12 cellular contexts compared by ENCODE assay signal in the genomic region with DNA sequence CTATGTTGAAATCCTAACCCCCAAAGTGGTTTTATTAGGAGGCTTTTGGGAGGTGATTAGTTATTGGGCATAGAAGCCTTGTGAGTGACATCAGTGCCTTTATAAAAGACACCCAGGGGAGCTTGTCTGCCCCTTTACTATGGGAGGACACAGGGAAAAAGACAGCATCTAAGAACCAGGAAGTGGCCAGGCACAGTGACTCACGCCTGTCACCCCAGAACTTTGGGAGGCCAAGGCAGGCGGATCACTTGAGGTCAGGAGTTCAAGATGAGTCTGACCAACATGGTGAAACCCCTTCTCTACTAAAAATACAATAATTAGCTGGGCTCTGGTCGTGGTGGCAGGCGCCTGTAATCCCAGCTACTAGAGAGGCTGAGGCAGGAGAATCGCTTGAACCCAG. TPM values are rescaled to one million over a fixed set of nuclear protein-coding genes. Genes with fewer than 3 reads are reported as not detected.
A peak's percentile ranks its signal among the peaks of the same experiment; 100 is the strongest.
DNase-seq lines count a peak whose midpoint lies in the region; ATAC-seq, FAIRE-seq and TF ChIP-seq lines count a peak whose summit lies in the region.
"Not testable (repeated sequence)": the region's sequence is repeated elsewhere in the genome, so short reads cannot be mapped to it uniquely, and the experiment has no call there.
"Had no signal": no experiment of that assay in that cellular context is flagged by ENCODE, and none has a peak within 500 bp of the region (broad histone marks: within the 10 kb centered on the region; RNA-seq: fewer than 3 reads in every experiment).

No MANE protein-coding gene starts in this region.

- H3K4me1 ChIP-seq in ACC112 (ENCODE audit: control insufficient read depth, insufficient read depth, low read length, unreplicated experiment): not testable (repeated sequence)

- FAIRE-seq in GM18507 (lab: Jason Lieb, UNC): peak; percentile 73

- H3K9me3 Mint-ChIP-seq in activated CD8-positive, alpha-beta T cell treated with anti-CD3 and anti-CD28 coated beads for 36 hours: not testable (repeated sequence)

- not testable (repeated sequence) for TF ChIP-seq CTCF in activated CD8-positive, alpha-beta T cell treated with anti-CD3 and anti-CD28 coated beads for 36 hours (IDR thresholded peaks at IDR 0.05)

- H3K4me3 ChIP-seq in ACC112 (ENCODE audit: low read depth, low read length); MG63: not testable (repeated sequence)

- peak; percentile 92 for ATAC-seq in activated CD8-positive, alpha-beta T cell treated with anti-CD3 and anti-CD28 coated beads for 36 hours

- POLR2A ChIA-PET in activated CD8-positive, alpha-beta T cell treated with anti-CD3 and anti-CD28 coated beads for 36 hours (lab: Charles Lee): not testable (repeated sequence)

- intact Hi-C loops in activated CD8-positive, alpha-beta T cell treated with anti-CD3 and anti-CD28 coated beads for 36 hours (cut with micrococcal nuclease): not testable (repeated sequence)

- H3K36me3 Mint-ChIP-seq in activated CD8-positive, alpha-beta T cell treated with anti-CD3 and anti-CD28 coated beads for 36 hours (ENCODE audit: low read depth): peaks cover 23% of the 10 kb centered on the region

- H3K9me3 ChIP-seq in MG63: not testable (repeated sequence)

- H3K4me1 Mint-ChIP-seq in activated CD8-positive, alpha-beta T cell treated with anti-CD3 and anti-CD28 coated beads for 36 hours (ENCODE audit: low read depth): peaks cover 12% of the 10 kb centered on the region

- H3K4me3 Mint-ChIP-seq in activated CD8-positive, alpha-beta T cell treated with anti-CD3 and anti-CD28 coated beads for 36 hours: not testable (repeated sequence)

- peak overlapping the region; percentile 55; the same call in 1 of the 2 replicates for H3K27ac ChIP-seq in ACC112 (ENCODE audit: low read depth, low read length)

- not testable (repeated sequence) for DNase-seq in GM18507 (ENCODE audit: extremely low spot score, insufficient read length, low read depth)
- peak; percentile 13 for DNase-seq in MG63
- peak; percentile 90 for DNase-seq in T1000 (lab: John Stamatoyannopoulos, UW)
- peak; percentile 76 for DNase-seq in activated CD8-positive, alpha-beta T cell treated with anti-CD3 and anti-CD28 coated beads for 36 hours
- peak; percentile 24 for DNase-seq in amniotic epithelial cell (ENCODE audit: low read depth)
- peak; percentile 64 for DNase-seq in kidney tubule cell (ENCODE audit: low spot score)
- peak; percentile 58 for DNase-seq in stimulated activated CD8-positive, alpha-beta memory T cell treated with anti-CD3 and anti-CD28 coated beads, Interleukin-4, amount 100 ng/mL, for 48 hours

- H3K36me3 ChIP-seq in ACC112 (ENCODE audit: insufficient read depth, low read length): not testable (repeated sequence)
- peaks cover 16% of the 10 kb centered on the region for H3K36me3 ChIP-seq in MG63

- H2AFZ ChIP-seq in ACC112 (ENCODE audit: low read length, unreplicated experiment): not testable (repeated sequence)

- H3K79me2 ChIP-seq in ACC112 (ENCODE audit: control insufficient read depth, insufficient read depth, low read length, unreplicated experiment): not testable (repeated sequence)

- peak overlapping the region; percentile 20 for H3K27ac Mint-ChIP-seq in activated CD8-positive, alpha-beta T cell treated with anti-CD3 and anti-CD28 coated beads for 36 hours

- H3K27me3 Mint-ChIP-seq in activated CD8-positive, alpha-beta T cell treated with anti-CD3 and anti-CD28 coated beads for 36 hours: not testable (repeated sequence)

- CTCF ChIA-PET in activated CD8-positive, alpha-beta T cell treated with anti-CD3 and anti-CD28 coated beads for 36 hours (lab: Charles Lee): not testable (repeated sequence)

- H3K27me3 ChIP-seq in ACC112 (ENCODE audit: insufficient read depth, low read length); MG63: not testable (repeated sequence)

RNA-seq across cellular contexts. Expression of gene DCLRE1C, which starts 14.9 kb away (rescaled TPM):
- total RNA-seq in MG63 (2014; rRNA removed; shearing (Covaris generic); ENCODE audit: low replicate concordance): 5.8 and 8.5 TPM in 2 replicates
- total RNA-seq in activated CD8-positive, alpha-beta T cell treated with anti-CD3 and anti-CD28 coated beads for 36 hours: 10 to 100 TPM; 15.0 to 17.5 TPM

RNA-seq across cellular contexts. Expression of gene MEIG1, which starts 20.2 kb away (rescaled TPM):
- not detected in 2 replicates for total RNA-seq in MG63 (2014; rRNA removed; shearing (Covaris generic); ENCODE audit: low replicate concordance)
- total RNA-seq in activated CD8-positive, alpha-beta T cell treated with anti-CD3 and anti-CD28 coated beads for 36 hours: under 1 TPM in 1 of 2 experiments, not detected in 1; 0.79 TPM
- total RNA-seq: cerebellum, epithelial cell of proximal tubule, frontal cortex, lower leg skin had no signal
